Comparison of ENCODE assay signal across 1 cellular context in genomic region chr1:224205438-224205840, GRCh38.
A peak's percentile ranks its signal among the peaks of the same experiment; 100 is the strongest.
TF ChIP-seq lines count a peak whose summit lies in the region.

No MANE protein-coding gene starts in this region.

TF ChIP-seq in HepG2, 621 proteins besides CTCF, POLR2A, EP300 and RAD21 (continued from another document):
- peak; percentile 20; the same call in 1 of the 2 replicates for TF ChIP-seq ZNF687 (CRISPR knock-in tag; IDR thresholded peaks at IDR 0.05)
- no peak for TF ChIP-seq MED1 (CRISPR knock-in tag; IDR thresholded peaks at IDR 0.05)
- 0 out of 2 replicates have a peak, but pooled peaks have one; percentile 6 for TF ChIP-seq ZSCAN29 (CRISPR knock-in tag; conservative IDR thresholded peaks at IDR 0.05)
